20 cellular contexts compared by ENCODE assay signal in the genomic region with DNA sequence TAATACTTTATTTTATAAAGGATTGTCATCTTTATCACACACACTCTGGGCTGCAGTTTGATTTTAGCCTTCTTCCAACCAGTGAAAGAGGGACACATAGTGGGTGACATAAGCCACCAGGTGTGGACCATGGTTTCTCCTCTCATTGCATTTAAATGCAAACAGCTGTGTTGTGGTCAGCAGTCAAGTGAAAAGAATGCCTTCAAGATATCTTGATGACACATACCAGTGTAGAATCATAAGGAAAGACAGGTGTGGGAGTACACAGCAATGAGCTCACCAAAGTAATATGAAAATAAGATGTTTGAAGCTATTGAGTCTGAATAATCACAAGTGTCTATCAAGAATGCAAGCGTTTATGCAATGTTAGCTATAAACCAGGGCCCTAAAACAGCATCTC.
A peak's percentile ranks its signal among the peaks of the same experiment; 100 is the strongest.
DNase-seq lines count a peak whose midpoint lies in the region; ATAC-seq, FAIRE-seq and TF ChIP-seq lines count a peak whose summit lies in the region.
"Had no signal": no experiment of that assay in that cellular context is flagged by ENCODE, and none has a peak within 500 bp of the region (broad histone marks: within the 10 kb centered on the region; RNA-seq: fewer than 3 reads in every experiment).

No MANE protein-coding gene starts in this region.

- intact Hi-C loops in dorsolateral prefrontal cortex (cut with DNase I) = no loop called here

- no peaks in the 10 kb centered on the region for H3K79me2 ChIP-seq in MM.1S (ENCODE audit: low read length)

- TF ChIP-seq CTCF in MM.1S (IDR thresholded peaks at IDR 0.05; ENCODE audit: low read length) (no peak), bronchial epithelial cell (IDR thresholded peaks at IDR 0.05; ENCODE audit: insufficient read depth, low read length, severe bottlenecking) (no peak), omental fat pad (IDR thresholded peaks at IDR 0.05) (no peak), dorsolateral prefrontal cortex (IDR thresholded peaks at IDR 0.05 in 54 of 56, conservative IDR thresholded peaks at IDR 0.05 in 2 of 56; ENCODE audit: low read depth in 1 of 56, partially characterized antibody in 56 of 56) (no peak)

- H3K4me1 ChIP-seq in MM.1S (ENCODE audit: low read length) = no peaks in the 10 kb centered on the region
- H3K4me1 ChIP-seq: gastroesophageal sphincter, upper lobe of right lung had no signal

- no peaks in the 10 kb centered on the region for H3K27me3 ChIP-seq in MM.1S (replicated peaks; ENCODE audit: insufficient read depth, low read length)
- no peaks in the 10 kb centered on the region for H3K27me3 ChIP-seq in bronchial epithelial cell (ENCODE audit: control insufficient read depth, insufficient read depth, low read length)
- peaks cover 0 to 9% (median 0%) of the 10 kb centered on the region in 45 donors for H3K27me3 ChIP-seq in dorsolateral prefrontal cortex
- H3K27me3 ChIP-seq: gastroesophageal sphincter, upper lobe of right lung had no signal

- no peaks in the 10 kb centered on the region for H4K20me1 ChIP-seq in MM.1S (ENCODE audit: insufficient read depth, low read length)

- DNase-seq in GM03348 (ENCODE audit: low spot score) = peak; percentile 42
- DNase-seq in MM.1S = peak; percentile 71
- DNase-seq in bronchial epithelial cell (ENCODE audit: low read depth) = peak; percentile 35
- no peak for DNase-seq in omental fat pad (ENCODE audit: low spot score)
- DNase-seq in NK-92 treated with Interleukin-12 subunit alpha and Interleukin-12 subunit beta, amount 100 ng/mL, for 24 hours (lab: John Stamatoyannopoulos, UW) = no peak
- DNase-seq in dorsolateral prefrontal cortex = no peak
- no peak for DNase-seq in DMS 273 (lab: John Stamatoyannopoulos, UW; ENCODE audit: unreplicated experiment)
- DNase-seq: activated CD4-positive, alpha-beta T cell treated with anti-CD3 and anti-CD28 coated beads, Interleukin-2, amount 50 U/mL, for 1 hour; activated CD8-positive, alpha-beta memory T cell treated with anti-CD3 and anti-CD28 coated beads, Interleukin-2, amount 50 U/mL, for 48 hours; activated effector memory CD4-positive, alpha-beta T cell treated with anti-CD3 and anti-CD28 coated beads, Interleukin-2, amount 50 U/mL, for 16 hours; mucosa of descending colon; NCI-H1694 treated with DMSO at 0.1 percent for 48 hours; NCI-H226; nucleus accumbens; right cardiac atrium; SW 1271; upper lobe of right lung had no signal

- H3K9ac ChIP-seq in MM.1S (ENCODE audit: low read length) = no peak overlapping the region

- no peaks in the 10 kb centered on the region for H3K9me3 ChIP-seq in MM.1S (replicated peaks; ENCODE audit: insufficient read depth, low read length)
- H3K9me3 ChIP-seq: gastroesophageal sphincter, mucosa of descending colon, upper lobe of right lung had no signal

- H3K4me2 ChIP-seq in MM.1S (ENCODE audit: low read depth, low read length) = no peak overlapping the region

- H3F3A ChIP-seq in MM.1S (ENCODE audit: insufficient read depth, low read length) = no peaks in the 10 kb centered on the region

- H3K4me3 ChIP-seq in MM.1S (ENCODE audit: low read length) (no peak overlapping the region), bronchial epithelial cell (ENCODE audit: low read depth, low read length) (no peak overlapping the region), dorsolateral prefrontal cortex (no peak overlapping the region)
- H3K4me3 ChIP-seq: gastroesophageal sphincter, mucosa of descending colon, upper lobe of right lung had no signal

- no peak overlapping the region for H3K27ac ChIP-seq in MM.1S (ENCODE audit: low read length)
- H3K27ac ChIP-seq in dorsolateral prefrontal cortex = no peak overlapping the region
- H3K27ac ChIP-seq: gastroesophageal sphincter, upper lobe of right lung had no signal

- FAIRE-seq in bronchial epithelial cell (lab: Jason Lieb, UNC) = no peak

- H3K9me2 ChIP-seq in MM.1S (replicated peaks; ENCODE audit: insufficient read depth, low read length) = no peaks in the 10 kb centered on the region

- H3K36me3 ChIP-seq in MM.1S (replicated peaks; ENCODE audit: insufficient read depth, low read length) (no peaks in the 10 kb centered on the region), bronchial epithelial cell (ENCODE audit: control insufficient read depth, insufficient read depth, low read length) (no peaks in the 10 kb centered on the region)
- H3K36me3 ChIP-seq: gastroesophageal sphincter, upper lobe of right lung had no signal

- ATAC-seq in omental fat pad (ENCODE audit: low FRiP score) (peak; percentile 69), HG03457 (IDR thresholded peaks at IDR 0.05; ENCODE audit: unreplicated experiment) (no peak)
- ATAC-seq: gastroesophageal sphincter, mucosa of descending colon, Panc1, right cardiac atrium, upper lobe of right lung had no signal

- H2AFZ ChIP-seq in MM.1S (ENCODE audit: low read length) = no peak overlapping the region

Comparison
In these comparisons a context has a peak if more than half of its experiments do, and no peak if none do; other contexts are left out.
1. DNase-seq: peak in GM03348 (single experiment), MM.1S (single experiment) and bronchial epithelial cell (single experiment); none in omental fat pad (single experiment), NK-92 treated with Interleukin-12 subunit alpha and Interleukin-12 subunit beta, amount 100 ng/mL, for 24 hours (single experiment), dorsolateral prefrontal cortex (0 of 10) and DMS 273 (single experiment).